8 cellular contexts compared by ENCODE assay signal in the genomic region with DNA sequence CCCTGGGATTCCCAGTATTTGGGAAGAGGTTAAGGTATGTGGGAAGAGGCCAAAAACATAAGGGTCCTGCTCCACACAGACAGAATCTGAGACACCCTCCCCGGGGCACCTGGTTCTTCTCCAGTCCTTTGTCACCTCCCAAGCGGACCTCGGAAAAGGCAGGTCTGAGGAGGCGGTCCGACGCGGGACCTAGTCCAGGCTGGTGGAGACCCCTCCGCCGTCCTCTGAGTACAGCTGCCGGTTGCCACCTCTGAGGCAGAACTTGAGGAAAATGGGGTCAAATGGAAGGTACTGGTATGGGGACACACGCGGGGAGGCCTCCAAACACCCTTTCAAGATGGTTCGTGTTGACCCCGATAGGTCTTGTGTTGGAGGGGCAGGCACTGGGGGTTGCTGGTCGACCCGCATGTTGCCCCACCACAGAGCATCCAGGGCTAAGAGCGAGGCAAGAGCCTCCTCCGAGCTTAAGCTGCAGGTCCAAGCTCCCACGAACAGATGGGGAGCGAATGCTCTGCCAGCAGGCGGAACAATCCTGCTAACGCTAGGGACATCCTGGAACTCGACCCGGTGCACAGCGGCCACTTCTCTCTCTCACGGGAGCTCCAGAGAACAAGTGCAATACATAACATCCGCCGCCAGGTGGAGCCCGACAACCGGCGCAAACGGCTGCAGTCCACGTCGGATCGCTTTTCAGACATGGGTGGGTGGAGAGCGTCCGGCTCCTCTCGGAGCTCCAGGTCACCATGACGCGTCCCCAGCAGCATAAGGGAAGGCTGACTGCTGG.
DNase-seq lines count a peak whose midpoint lies in the region; FAIRE-seq and TF ChIP-seq lines count a peak whose summit lies in the region.
"Not testable (repeated sequence)": the region's sequence is repeated elsewhere in the genome, so short reads cannot be mapped to it uniquely, and the experiment has no call there.

No MANE protein-coding gene starts in this region.

- TF ChIP-seq EP300 in neural cell (conservative IDR thresholded peaks at IDR 0.05; ENCODE audit: poor library complexity, severe bottlenecking): not testable (repeated sequence)

- POLR2A ChIA-PET in HEK293T (lab: Yijun Ruan, JAX): not testable (repeated sequence)

- H3K4me1 Mint-ChIP-seq in activated naive CD4-positive, alpha-beta T cell treated with anti-CD3 and anti-CD28 coated beads, Interleukin-2, amount 10 ng/mL, durations not matched to agents 7 days and 5 days: not testable (repeated sequence)

- CTCF ChIA-PET in HEK293T (lab: Yijun Ruan, JAX): not testable (repeated sequence)
- CTCF ChIA-PET in activated naive CD4-positive, alpha-beta T cell treated with anti-CD3 and anti-CD28 coated beads, Interleukin-2, amount 10 ng/mL, durations not matched to agents 7 days and 5 days (lab: Charles Lee): interaction anchor here (0.7 kb wide), 1 partner anchor 9 kb away, joined by 3 read pairs; no protein-coding TSS in a partner anchor

- H3K4me3 ChIP-seq in neural cell (ENCODE audit: low read length): peak overlapping the region; percentile 45

- not testable (repeated sequence) for H3K27me3 ChIP-seq in neural cell (ENCODE audit: insufficient read depth, low read depth, low read length)

- H3K4me3 Mint-ChIP-seq in activated naive CD4-positive, alpha-beta T cell treated with anti-CD3 and anti-CD28 coated beads, Interleukin-2, amount 10 ng/mL, durations not matched to agents 7 days and 5 days: not testable (repeated sequence)

- peak; percentile 71 for TF ChIP-seq RAD21 in neural cell (conservative IDR thresholded peaks at IDR 0.05)

- H4K20me1 ChIP-seq in neural cell (ENCODE audit: insufficient read depth): not testable (repeated sequence)

- H3K4me2 ChIP-seq in neural cell (ENCODE audit: low read length): not testable (repeated sequence)

- peak; percentile 69 for TF ChIP-seq CTCF in neural cell (IDR thresholded peaks at IDR 0.05; ENCODE audit: poor library complexity, severe bottlenecking)

- H3K36me3 ChIP-seq in neural cell (ENCODE audit: insufficient read depth, low read length): not testable (repeated sequence)

- not testable (repeated sequence) for H3K27me3 Mint-ChIP-seq in activated naive CD4-positive, alpha-beta T cell treated with anti-CD3 and anti-CD28 coated beads, Interleukin-2, amount 10 ng/mL, durations not matched to agents 7 days and 5 days

- H3F3A ChIP-seq in neural cell (ENCODE audit: insufficient read depth, low read length, poor library complexity, severe bottlenecking): not testable (repeated sequence)

- not testable (repeated sequence) for H3K9me3 ChIP-seq in neural cell (ENCODE audit: low read length)

- not testable (repeated sequence) for H3K9me3 Mint-ChIP-seq in activated naive CD4-positive, alpha-beta T cell treated with anti-CD3 and anti-CD28 coated beads, Interleukin-2, amount 10 ng/mL, durations not matched to agents 7 days and 5 days

- not testable (repeated sequence) for H3K27ac ChIP-seq in neural cell (ENCODE audit: low read length)

- peak; percentile 25 for DNase-seq in DMS153 (lab: John Stamatoyannopoulos, UW)
- DNase-seq in HEK293T (ENCODE audit: extremely low spot score): peak; percentile 70
- peak; percentile 0 for DNase-seq in NCI-H1694 (lab: John Stamatoyannopoulos, UW)
- peak; percentile 34 for DNase-seq in SW480 (ENCODE audit: low spot score)
- DNase-seq in activated naive CD4-positive, alpha-beta T cell treated with anti-CD3 and anti-CD28 coated beads, Interleukin-2, amount 10 ng/mL, durations not matched to agents 7 days and 5 days: peak; percentile 72
- DNase-seq in frontal cortex (ENCODE audit: low spot score in 2 of 2): peak; percentile 29 to 69
- peak; percentile 77 for DNase-seq in stimulated activated CD8-positive, alpha-beta memory T cell treated with anti-CD3 and anti-CD28 coated beads, Interleukin-4, amount 100 ng/mL, for 48 hours

- H3K36me3 Mint-ChIP-seq in activated naive CD4-positive, alpha-beta T cell treated with anti-CD3 and anti-CD28 coated beads, Interleukin-2, amount 10 ng/mL, durations not matched to agents 7 days and 5 days: not testable (repeated sequence)

- H3K9me2 ChIP-seq in neural cell (ENCODE audit: insufficient read depth, low read length): not testable (repeated sequence)

- FAIRE-seq in frontal cortex (lab: Jason Lieb, UNC): not testable (repeated sequence)

- H3K79me2 ChIP-seq in neural cell (replicated peaks; ENCODE audit: insufficient read depth, low read length): not testable (repeated sequence)

- not testable (repeated sequence) for H3K27ac Mint-ChIP-seq in activated naive CD4-positive, alpha-beta T cell treated with anti-CD3 and anti-CD28 coated beads, Interleukin-2, amount 10 ng/mL, durations not matched to agents 7 days and 5 days

- not testable (repeated sequence) for H2AFZ ChIP-seq in neural cell (ENCODE audit: low read depth, low read length)

- not testable (repeated sequence) for H3K9ac ChIP-seq in neural cell (ENCODE audit: low read length)

TF ChIP-seq in neural cell, 6 proteins besides CTCF, POLR2A, EP300 and RAD21:
- TF ChIP-seq SMC3 (conservative IDR thresholded peaks at IDR 0.05; ENCODE audit: poor library complexity): peak; percentile 79

Comparison
In these comparisons a context has a peak if more than half of its experiments do, and no peak if none do; other contexts are left out.
1. DNase-seq: peak in every context shown above with its lines; median percentile 77 in stimulated activated CD8-positive, alpha-beta memory T cell treated with anti-CD3 and anti-CD28 coated beads, Interleukin-4, amount 100 ng/mL, for 48 hours; 72 in activated naive CD4-positive, alpha-beta T cell treated with anti-CD3 and anti-CD28 coated beads, Interleukin-2, amount 10 ng/mL, durations not matched to agents 7 days and 5 days; 70 in HEK293T; 49 in frontal cortex; 34 in SW480; 25 in DMS153; 0 in NCI-H1694.